11 cellular contexts compared by ENCODE assay signal in the genomic region with DNA sequence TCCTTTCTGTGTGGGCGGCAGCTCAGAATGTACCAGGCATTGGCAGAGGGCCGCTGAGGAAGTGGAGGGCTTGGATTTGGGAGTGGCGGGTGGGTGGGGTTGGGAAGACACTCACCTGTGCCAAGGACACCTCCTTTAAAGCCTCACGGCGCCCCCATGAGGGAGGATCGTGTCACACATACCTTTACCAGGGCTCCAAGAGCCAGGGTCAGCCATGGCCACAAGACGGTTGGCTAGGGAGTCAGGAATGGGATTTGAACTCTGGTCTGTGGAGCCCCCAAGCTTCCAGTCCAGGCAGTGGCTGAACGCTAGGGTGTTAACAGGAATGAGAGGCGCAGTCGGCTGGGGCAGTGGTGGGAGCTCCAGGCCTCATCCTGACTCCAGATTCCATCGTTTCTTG. TPM values are rescaled to one million over a fixed set of nuclear protein-coding genes. Genes with fewer than 3 reads are reported as not detected.
DNase-seq lines count a peak whose midpoint lies in the region; ATAC-seq, FAIRE-seq and TF ChIP-seq lines count a peak whose summit lies in the region.
"Had no signal": no experiment of that assay in that cellular context is flagged by ENCODE, and none has a peak within 500 bp of the region (broad histone marks: within the 10 kb centered on the region; RNA-seq: fewer than 3 reads in every experiment).

No MANE protein-coding gene starts in this region.

- peak overlapping the region; percentile 99 for H3K27ac ChIP-seq in prostate gland

- H3K9me3 ChIP-seq in prostate gland = no peaks in the 10 kb centered on the region

- TF ChIP-seq POLR2A in prostate gland (IDR thresholded peaks at IDR 0.05) = no peak

- H3K36me3 ChIP-seq in prostate gland = no peaks in the 10 kb centered on the region

- ATAC-seq in esophagus mucosa = peak; percentile 14
- no peak for ATAC-seq in GM21526 (IDR thresholded peaks at IDR 0.05; ENCODE audit: low FRiP score, unreplicated experiment)
- no peak for ATAC-seq in activated CD4-positive, CD25-positive, alpha-beta regulatory T cell treated with anti-CD3 and anti-CD28 coated beads, Interleukin-2, amount 50 U/mL, for 24 hours

- peak; percentile 19 to 74 (median 64) for TF ChIP-seq CTCF in prostate gland (IDR thresholded peaks at IDR 0.05)

- H3K27me3 ChIP-seq in prostate gland (replicated peaks; ENCODE audit: insufficient read depth) = no peaks in the 10 kb centered on the region

- H3K4me3 ChIP-seq in prostate gland = peak overlapping the region in 1 of 2 donors; percentile 81

- peak; percentile 69 for DNase-seq in ELF-1 (ENCODE audit: low read depth, low spot score)
- peak; percentile 45 for DNase-seq in M059J (ENCODE audit: low read depth)
- peak; percentile 86 for DNase-seq in prostate gland (ENCODE audit: low spot score)
- no peak for DNase-seq in COLO829 (ENCODE audit: low spot score)
- no peak for DNase-seq in GM19239 (ENCODE audit: insufficient read length, low spot score)
- DNase-seq: activated naive CD4-positive, alpha-beta T cell treated with anti-CD3 and anti-CD28 coated beads, Interleukin-2, amount 50 U/mL, for 16 hours; stimulated activated CD4-positive, alpha-beta T cell treated with anti-CD3 and anti-CD28 coated beads, Interleukin-15, amount 100 ng/mL, for 24 hours had no signal

- peaks cover 19% of the 10 kb centered on the region for H3K4me1 ChIP-seq in prostate gland (replicated peaks)

- intact Hi-C loops in prostate gland (cut with DNase I) = loop anchor here (5.0 kb wide), 1 partner anchor 211 kb away; no protein-coding TSS in a partner anchor

- WGBS in prostate gland = 30% methylated on average over 11 of the region's 11 CpGs

- FAIRE-seq in GM19239 (lab: Jason Lieb, UNC) = no peak

RNA-seq across cellular contexts. Expression of gene NBL1, which starts 4.6 kb away (rescaled TPM):
- total RNA-seq in M059J (2014; rRNA removed; shearing (Covaris generic)) = 30.7 and 36.9 TPM in 2 replicates
- 93.5 TPM for total RNA-seq in esophagus mucosa
- total RNA-seq in prostate gland = 100 to 1,000 TPM; 268 to 514 TPM

RNA-seq across cellular contexts. Expression of gene HTR6, which starts 16.0 kb away (rescaled TPM):
- not detected in 2 replicates for total RNA-seq in M059J (2014; rRNA removed; shearing (Covaris generic))
- total RNA-seq in esophagus mucosa = not detected
- not detected for total RNA-seq in prostate gland
- total RNA-seq: LHCN-M2 had no signal

Comparison
In these comparisons a context has a peak if more than half of its experiments do, and no peak if none do; other contexts are left out.
1. DNase-seq: peak in ELF-1 (single experiment), M059J (single experiment) and prostate gland (single experiment); none in COLO829 (single experiment) and GM19239 (single experiment).